23 cellular contexts compared by ENCODE assay signal in genomic region chr10:61586829-61587228, GRCh38.
"Had no signal": no experiment of that assay in that cellular context is flagged by ENCODE, and none has a peak within 500 bp of the region (broad histone marks: within the 10 kb centered on the region; RNA-seq: fewer than 3 reads in every experiment).

No MANE protein-coding gene starts in this region.

- FAIRE-seq: endothelial cell of umbilical vein, islet of Langerhans, keratinocyte had no signal

- H3K27ac Mint-ChIP-seq: mesothelial cell of epicardium, naive B cell had no signal

- H3K9me3 ChIP-seq: colonic mucosa, esophagus muscularis mucosa, gastrocnemius medialis, left lung, lower lobe of right lung, mucosa of descending colon had no signal

- H3K4me3 Mint-ChIP-seq: mesothelial cell of epicardium, naive B cell had no signal

- H3K27me3 ChIP-seq: colonic mucosa, dorsolateral prefrontal cortex, esophagus muscularis mucosa, foreskin keratinocyte, gastrocnemius medialis, heart right ventricle, left lung had no signal

- H3K4me3 ChIP-seq: colonic mucosa, dorsolateral prefrontal cortex, esophagus muscularis mucosa, gastrocnemius medialis, heart right ventricle, left lung, lower lobe of right lung, mucosa of descending colon had no signal

- H3K36me3 ChIP-seq: colonic mucosa, esophagus muscularis mucosa, gastrocnemius medialis, heart right ventricle, left lung, lower lobe of right lung had no signal

- ATAC-seq: foreskin keratinocyte, gastrocnemius medialis, heart right ventricle, left cardiac atrium, left lung, left ventricle myocardium superior, lower lobe of right lung, mucosa of descending colon had no signal

- H3K4me1 ChIP-seq: colonic mucosa, esophagus muscularis mucosa, foreskin keratinocyte, gastrocnemius medialis, heart right ventricle, left lung had no signal

- DNase-seq: colonic mucosa; dermis blood vessel endothelial cell; dorsolateral prefrontal cortex; effector CD4-positive, alpha-beta T cell; effector memory CD4-positive, alpha-beta T cell; foreskin keratinocyte; gastrocnemius medialis; glutamatergic neuron; head of caudate nucleus; heart right ventricle; hippocampal formation; left cardiac atrium; left lung; left ventricle myocardium superior; lower lobe of right lung; mesenchymal stem cell; mucosa of descending colon; naive B cell had no signal

- H3K27ac ChIP-seq: colonic mucosa, dorsolateral prefrontal cortex, esophagus muscularis mucosa, foreskin keratinocyte, gastrocnemius medialis, heart right ventricle, left lung, lower lobe of right lung had no signal

- H3K36me3 Mint-ChIP-seq: mesothelial cell of epicardium, naive B cell had no signal
